In the genomic region with DNA sequence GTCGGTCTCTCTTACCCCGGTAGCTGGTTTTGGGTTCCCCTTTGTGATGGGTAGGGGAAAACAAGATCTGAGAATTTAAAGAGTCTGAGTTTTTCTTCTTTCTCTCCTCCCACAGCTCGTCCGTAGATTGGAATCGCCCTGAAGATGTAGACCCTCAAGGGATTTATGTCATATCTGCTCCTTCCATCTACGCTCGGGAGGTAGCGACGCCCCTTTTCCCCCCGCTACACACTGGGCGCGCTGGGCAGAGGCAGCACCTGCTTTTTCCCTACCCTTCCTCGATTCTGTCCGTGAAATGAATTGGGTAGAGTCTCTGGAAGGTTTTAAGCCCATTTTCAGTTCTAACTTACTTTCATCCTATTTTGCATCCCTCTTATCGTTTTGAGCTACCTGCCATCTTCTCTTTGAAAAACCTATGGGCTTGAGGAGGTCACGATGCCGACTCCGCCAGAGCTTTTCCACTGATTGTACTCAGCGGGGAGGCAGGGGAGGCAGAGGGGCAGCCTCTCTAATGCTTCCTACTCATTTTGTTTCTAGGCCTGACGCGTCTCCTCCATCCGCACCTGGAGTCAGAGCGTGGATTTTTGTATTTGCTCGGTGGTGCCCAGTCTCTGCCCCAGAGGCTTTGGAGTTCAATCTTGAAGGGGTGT, we compare ENCODE assay signal across 1 cellular context.
TF ChIP-seq lines count a peak whose summit lies in the region.

No MANE protein-coding gene starts in this region.

TF ChIP-seq in WTC11, 78 proteins besides CTCF, POLR2A, EP300 and RAD21 (continued from another document):
- TF ChIP-seq, protein P1, sequence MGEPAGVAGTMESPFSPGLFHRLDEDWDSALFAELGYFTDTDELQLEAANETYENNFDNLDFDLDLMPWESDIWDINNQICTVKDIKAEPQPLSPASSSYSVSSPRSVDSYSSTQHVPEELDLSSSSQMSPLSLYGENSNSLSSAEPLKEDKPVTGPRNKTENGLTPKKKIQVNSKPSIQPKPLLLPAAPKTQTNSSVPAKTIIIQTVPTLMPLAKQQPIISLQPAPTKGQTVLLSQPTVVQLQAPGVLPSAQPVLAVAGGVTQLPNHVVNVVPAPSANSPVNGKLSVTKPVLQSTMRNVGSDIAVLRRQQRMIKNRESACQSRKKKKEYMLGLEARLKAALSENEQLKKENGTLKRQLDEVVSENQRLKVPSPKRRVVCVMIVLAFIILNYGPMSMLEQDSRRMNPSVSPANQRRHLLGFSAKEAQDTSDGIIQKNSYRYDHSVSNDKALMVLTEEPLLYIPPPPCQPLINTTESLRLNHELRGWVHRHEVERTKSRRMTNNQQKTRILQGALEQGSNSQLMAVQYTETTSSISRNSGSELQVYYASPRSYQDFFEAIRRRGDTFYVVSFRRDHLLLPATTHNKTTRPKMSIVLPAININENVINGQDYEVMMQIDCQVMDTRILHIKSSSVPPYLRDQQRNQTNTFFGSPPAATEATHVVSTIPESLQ (CRISPR knock-in tag; IDR thresholded peaks at IDR 0.05), result no peak
- TF ChIP-seq CDX4 (CRISPR knock-in tag; IDR thresholded peaks at IDR 0.05; ENCODE audit: borderline replicate concordance) (no peak), ZNF512 (CRISPR knock-in tag; IDR thresholded peaks at IDR 0.05; ENCODE audit: borderline replicate concordance) (no peak)
